Comparison of ENCODE assay signal across 1 cellular context in the genomic region with DNA sequence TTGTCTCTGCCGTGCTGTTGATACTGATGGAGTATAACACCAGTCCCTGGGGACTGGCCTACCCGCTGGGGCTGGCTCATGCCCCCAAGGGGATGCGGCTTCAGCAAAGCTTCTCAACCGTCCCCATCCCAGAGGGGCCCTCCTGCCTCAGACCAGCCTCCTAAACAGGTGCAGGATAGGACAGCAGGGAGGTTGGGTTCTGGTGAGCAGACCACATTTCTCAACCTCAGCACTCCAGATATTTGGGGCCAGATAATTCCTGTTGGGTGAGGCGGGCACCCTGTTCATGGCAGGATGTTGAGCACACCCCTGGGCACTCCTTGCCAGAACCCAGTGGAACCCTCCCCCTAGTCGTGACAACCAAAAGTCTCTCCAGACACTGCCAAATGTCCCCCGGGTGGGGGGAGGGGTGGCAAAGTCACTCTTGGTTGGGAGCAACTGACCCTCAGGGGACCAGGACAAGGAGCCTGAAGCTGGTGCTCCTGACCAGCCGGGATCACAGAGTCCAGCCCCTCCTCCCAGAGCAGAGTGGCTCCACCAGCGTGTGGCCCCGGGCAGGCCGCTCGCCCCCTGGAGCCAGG.
TF ChIP-seq lines count a peak whose summit lies in the region.

No MANE protein-coding gene starts in this region.

TF ChIP-seq in SK-N-SH treated with all-trans-retinoic acid at 6 μM for 48 hours, 23 proteins besides CTCF, POLR2A, EP300 and RAD21 (continued from another document):
- TF ChIP-seq TSHZ2 (CRISPR knock-in tag; IDR thresholded peaks at IDR 0.05) (no peak), GLIS3 (CRISPR knock-in tag; IDR thresholded peaks at IDR 0.05) (no peak), TOX (CRISPR knock-in tag; IDR thresholded peaks at IDR 0.05; ENCODE audit: borderline replicate concordance) (no peak), CSDC2 (CRISPR knock-in tag; IDR thresholded peaks at IDR 0.05) (no peak), POU6F1 (CRISPR knock-in tag; IDR thresholded peaks at IDR 0.05; ENCODE audit: borderline replicate concordance, low read depth) (no peak)
- TF ChIP-seq, protein P1, sequence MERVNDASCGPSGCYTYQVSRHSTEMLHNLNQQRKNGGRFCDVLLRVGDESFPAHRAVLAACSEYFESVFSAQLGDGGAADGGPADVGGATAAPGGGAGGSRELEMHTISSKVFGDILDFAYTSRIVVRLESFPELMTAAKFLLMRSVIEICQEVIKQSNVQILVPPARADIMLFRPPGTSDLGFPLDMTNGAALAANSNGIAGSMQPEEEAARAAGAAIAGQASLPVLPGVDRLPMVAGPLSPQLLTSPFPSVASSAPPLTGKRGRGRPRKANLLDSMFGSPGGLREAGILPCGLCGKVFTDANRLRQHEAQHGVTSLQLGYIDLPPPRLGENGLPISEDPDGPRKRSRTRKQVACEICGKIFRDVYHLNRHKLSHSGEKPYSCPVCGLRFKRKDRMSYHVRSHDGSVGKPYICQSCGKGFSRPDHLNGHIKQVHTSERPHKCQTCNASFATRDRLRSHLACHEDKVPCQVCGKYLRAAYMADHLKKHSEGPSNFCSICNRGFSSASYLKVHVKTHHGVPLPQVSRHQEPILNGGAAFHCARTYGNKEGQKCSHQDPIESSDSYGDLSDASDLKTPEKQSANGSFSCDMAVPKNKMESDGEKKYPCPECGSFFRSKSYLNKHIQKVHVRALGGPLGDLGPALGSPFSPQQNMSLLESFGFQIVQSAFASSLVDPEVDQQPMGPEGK (CRISPR knock-in tag; IDR thresholded peaks at IDR 0.05; ENCODE audit: borderline replicate concordance) = no peak
